Comparison of ENCODE assay signal across 17 cellular contexts in genomic region chr6:42805297-42805861, GRCh38. TPM values are rescaled to one million over a fixed set of nuclear protein-coding genes. Genes with fewer than 3 reads are reported as not detected.
A peak's percentile ranks its signal among the peaks of the same experiment; 100 is the strongest.
DNase-seq lines count a peak whose midpoint lies in the region; ATAC-seq, FAIRE-seq and TF ChIP-seq lines count a peak whose summit lies in the region.
"Had no signal": no experiment of that assay in that cellular context is flagged by ENCODE, and none has a peak within 500 bp of the region (broad histone marks: within the 10 kb centered on the region; RNA-seq: fewer than 3 reads in every experiment).

No MANE protein-coding gene starts in this region.

- no peaks in the 10 kb centered on the region for H3K27me3 ChIP-seq in CD8-positive, alpha-beta T cell (ENCODE audit: insufficient read depth, low read length)
- no peaks in the 10 kb centered on the region for H3K27me3 ChIP-seq in GM23338 (ENCODE audit: insufficient read depth)
- H3K27me3 ChIP-seq in small intestine (ENCODE audit: control insufficient read depth in 2 of 2, insufficient read depth in 2 of 2, low read length in 2 of 2): no peaks in the 10 kb centered on the region
- H3K27me3 ChIP-seq in heart right ventricle: no peaks in the 10 kb centered on the region

- no peaks in the 10 kb centered on the region for H3K9me3 ChIP-seq in CD8-positive, alpha-beta T cell (ENCODE audit: low read length)
- H3K9me3 ChIP-seq in small intestine (ENCODE audit: control insufficient read depth, low read depth): no peaks in the 10 kb centered on the region
- no peaks in the 10 kb centered on the region for H3K9me3 ChIP-seq in heart right ventricle

- 29 to 84% (median 39%) methylated on average over 7 of the region's 7 CpGs for WGBS in small intestine, 3 donors
- WGBS in heart right ventricle, 2 donors: 94 to 95% methylated on average over 7 of the region's 7 CpGs

- H2AFZ ChIP-seq in GM23338: no peak overlapping the region

- no peaks in the 10 kb centered on the region for H3K27me3 Mint-ChIP-seq in CD8-positive, alpha-beta T cell (ENCODE audit: low read depth)
- peaks cover 10% of the 10 kb centered on the region for H3K27me3 Mint-ChIP-seq in GM23338 (ENCODE audit: insufficient read depth, low read depth, poor library complexity)
- H3K27me3 Mint-ChIP-seq in effector memory CD8-positive, alpha-beta T cell: no peaks in the 10 kb centered on the region
- no peaks in the 10 kb centered on the region for H3K27me3 Mint-ChIP-seq in MCF 10A (ENCODE audit: insufficient read depth, unreplicated experiment)
- H3K27me3 Mint-ChIP-seq: B cell had no signal

- ATAC-seq in CD8-positive, alpha-beta T cell: no peak
- ATAC-seq in GM23338: no peak
- ATAC-seq in effector memory CD8-positive, alpha-beta T cell (replicated peaks): no peak
- ATAC-seq in HG02623 (IDR thresholded peaks at IDR 0.05; ENCODE audit: unreplicated experiment): no peak
- ATAC-seq in heart right ventricle: no peak

- no peak overlapping the region for H3K4me3 Mint-ChIP-seq in CD8-positive, alpha-beta T cell
- H3K4me3 Mint-ChIP-seq in GM23338 (no peak overlapping the region), MCF 10A (ENCODE audit: unreplicated experiment) (no peak overlapping the region)
- H3K4me3 Mint-ChIP-seq in effector memory CD8-positive, alpha-beta T cell: no peak overlapping the region
- H3K4me3 Mint-ChIP-seq: B cell had no signal

- H3K9me2 ChIP-seq in GM23338 (ENCODE audit: insufficient read depth): no peaks in the 10 kb centered on the region

- peaks cover 14% of the 10 kb centered on the region for H3K79me2 ChIP-seq in GM23338 (replicated peaks; ENCODE audit: insufficient read depth)

- no peaks in the 10 kb centered on the region for H3K9me3 Mint-ChIP-seq in CD8-positive, alpha-beta T cell
- no peaks in the 10 kb centered on the region for H3K9me3 Mint-ChIP-seq in GM23338
- H3K9me3 Mint-ChIP-seq in effector memory CD8-positive, alpha-beta T cell: no peaks in the 10 kb centered on the region
- H3K9me3 Mint-ChIP-seq in MCF 10A (ENCODE audit: unreplicated experiment): no peaks in the 10 kb centered on the region

- H3K27ac Mint-ChIP-seq in CD8-positive, alpha-beta T cell: peak overlapping the region; percentile 34
- no peak overlapping the region for H3K27ac Mint-ChIP-seq in GM23338
- H3K27ac Mint-ChIP-seq in effector memory CD8-positive, alpha-beta T cell: peak overlapping the region; percentile 3 to 60
- no peak overlapping the region for H3K27ac Mint-ChIP-seq in MCF 10A (ENCODE audit: low read depth, unreplicated experiment)
- H3K27ac Mint-ChIP-seq: B cell had no signal

- POLR2A ChIA-PET in CD8-positive, alpha-beta T cell (lab: Charles Lee): no interaction called here
- POLR2A ChIA-PET in MCF 10A (lab: Yijun Ruan, JAX): no interaction called here

- H3K36me3 Mint-ChIP-seq in CD8-positive, alpha-beta T cell: peaks cover 12% of the 10 kb centered on the region
- no peaks in the 10 kb centered on the region for H3K36me3 Mint-ChIP-seq in GM23338 (ENCODE audit: low read depth)
- peaks cover 20% of the 10 kb centered on the region for H3K36me3 Mint-ChIP-seq in effector memory CD8-positive, alpha-beta T cell (ENCODE audit: insufficient read depth)
- H3K36me3 Mint-ChIP-seq in MCF 10A (ENCODE audit: insufficient read depth, unreplicated experiment): no peaks in the 10 kb centered on the region

- no peak for DNase-seq in CD8-positive, alpha-beta T cell
- DNase-seq in GM23338 (ENCODE audit: low spot score) (no peak), small intestine (peak; percentile 54), MCF 10A (ENCODE audit: unreplicated experiment) (no peak), heart right ventricle (no peak)
- DNase-seq in effector memory CD8-positive, alpha-beta T cell: no peak
- DNase-seq: COR-L47, DMS153, HCEC 1CT, MM.1S, NCI-H1105 treated with DMSO at 0.1 percent for 48 hours, NCI-H2029, NCI-H2171 treated with DMSO at 0.1 percent for 48 hours, NCI-H524, OCI-M1 had no signal

- TF ChIP-seq CTCF in CD8-positive, alpha-beta T cell (IDR thresholded peaks at IDR 0.05): no peak
- TF ChIP-seq CTCF in GM23338 (conservative IDR thresholded peaks at IDR 0.05; ENCODE audit: low read depth in 2 of 2) (no peak), MCF 10A (IDR thresholded peaks at IDR 0.05; ENCODE audit: unreplicated experiment) (no peak), heart right ventricle (IDR thresholded peaks at IDR 0.05) (no peak)

- CTCF ChIA-PET in CD8-positive, alpha-beta T cell (lab: Charles Lee): interaction anchor here (0.8 kb wide), 1 partner anchor 24 kb away, joined by 3 read pairs; no protein-coding TSS in a partner anchor
- CTCF ChIA-PET in MCF 10A (lab: Yijun Ruan, JAX): no interaction called here

- H3K36me3 ChIP-seq in CD8-positive, alpha-beta T cell (ENCODE audit: insufficient read depth, low read length): no peaks in the 10 kb centered on the region
- H3K36me3 ChIP-seq in GM23338 (ENCODE audit: insufficient read depth) (no peaks in the 10 kb centered on the region), small intestine (ENCODE audit: control insufficient read depth in 2 of 2, insufficient read depth in 2 of 2, low read length in 2 of 2) (peaks cover 0 to 3% of the 10 kb centered on the region in 2 donors), heart right ventricle (peaks cover 0 to 10% (median 0%) of the 10 kb centered on the region in 9 donors)

- no peak for FAIRE-seq in small intestine (lab: Jason Lieb, UNC)

- H3K4me2 ChIP-seq in GM23338: no peak overlapping the region

- no peaks in the 10 kb centered on the region for H3F3A ChIP-seq in GM23338 (replicated peaks; ENCODE audit: low read depth)

- no peak overlapping the region for H3K27ac ChIP-seq in CD8-positive, alpha-beta T cell (ENCODE audit: low read depth, low read length)
- peak overlapping the region; percentile 46; the same call in 1 of the 2 replicates for H3K27ac ChIP-seq in GM23338 (ENCODE audit: low read depth)
- no peak overlapping the region for H3K27ac ChIP-seq in small intestine (ENCODE audit: low read depth in 1 of 2, low read length in 1 of 2)
- H3K27ac ChIP-seq in heart right ventricle: no peak overlapping the region

- H3K4me1 ChIP-seq in CD8-positive, alpha-beta T cell (ENCODE audit: insufficient read depth, low read length): no peaks in the 10 kb centered on the region
- H3K4me1 ChIP-seq in GM23338 (ENCODE audit: insufficient read depth) (no peaks in the 10 kb centered on the region), small intestine (ENCODE audit: control insufficient read depth in 2 of 2, insufficient read depth in 1 of 2, low read depth in 1 of 2, low read length in 1 of 2) (no peaks in the 10 kb centered on the region), heart right ventricle (peaks cover 0 to 45% (median 14%) of the 10 kb centered on the region in 9 donors)

- BruUV-seq in MCF 10A (replicated peaks; lab: Mats Ljungman, UMichigan): no TSS peak

- H4K20me1 ChIP-seq in GM23338 (replicated peaks; ENCODE audit: insufficient read depth): peaks cover 5% of the 10 kb centered on the region

- intact Hi-C loops in CD8-positive, alpha-beta T cell (cut with DNase I, micrococcal nuclease): no loop called here
- intact Hi-C loops in MCF 10A (cut with micrococcal nuclease) (no loop called here), heart right ventricle (cut with DNase I) (no loop called here)

- no peak overlapping the region for H3K4me3 ChIP-seq in CD8-positive, alpha-beta T cell (ENCODE audit: low read depth, low read length)
- no peak overlapping the region for H3K4me3 ChIP-seq in GM23338
- H3K4me3 ChIP-seq in small intestine (ENCODE audit: low read depth in 1 of 2, low read length in 2 of 2): no peak overlapping the region
- no peak overlapping the region for H3K4me3 ChIP-seq in heart right ventricle

- H3K4me1 Mint-ChIP-seq in CD8-positive, alpha-beta T cell (ENCODE audit: low read depth): peaks cover 21% of the 10 kb centered on the region
- H3K4me1 Mint-ChIP-seq in GM23338: no peaks in the 10 kb centered on the region; the same call in 2 of the 3 replicates
- peaks cover 13 to 40% of the 10 kb centered on the region in 2 donors for H3K4me1 Mint-ChIP-seq in effector memory CD8-positive, alpha-beta T cell (ENCODE audit: low read depth in 2 of 2)
- H3K4me1 Mint-ChIP-seq in MCF 10A (ENCODE audit: insufficient read depth, unreplicated experiment): peaks cover 5% of the 10 kb centered on the region

TF ChIP-seq in GM23338, 12 proteins besides CTCF, POLR2A, EP300 and RAD21 (continues in another document):
- no peak for TF ChIP-seq STAT1 (IDR thresholded peaks at IDR 0.05; ENCODE audit: unreplicated experiment)
- no peak for TF ChIP-seq JUNB (IDR thresholded peaks at IDR 0.05; ENCODE audit: unreplicated experiment)
- no peak for TF ChIP-seq ZNF114 (CRISPR knock-in tag; IDR thresholded peaks at IDR 0.05)
- TF ChIP-seq ZNF331 (CRISPR knock-in tag; IDR thresholded peaks at IDR 0.05; ENCODE audit: low read depth): no peak
- TF ChIP-seq POLR2AphosphoS5 (IDR thresholded peaks at IDR 0.05; ENCODE audit: low read depth): no peak

RNA-seq across cellular contexts. Expression of gene BICRAL, which starts 23.5 kb away (rescaled TPM):
- 10 to 100 TPM; 14.4 to 14.8 TPM for total RNA-seq in CD8-positive, alpha-beta T cell
- total RNA-seq in GM23338 (2014; rRNA removed; shearing (Covaris generic)): 11.0 and 11.7 TPM in 2 replicates
- 3.4 and 3.6 TPM in 2 replicates for polyA plus RNA-seq in GM23338 (2016; fragmentation: Nextera tagmentation; extraction: Ambion mirVana)
- 1 to 10 TPM; 3.2 to 5.1 (median 4.2) TPM for polyA plus RNA-seq in small intestine
- total RNA-seq in MCF 10A (2022): 8.4 and 9.8 TPM in 2 replicates
- 10 to 100 TPM; 10.7 to 15.7 (median 13.8) TPM for total RNA-seq in heart right ventricle
- 1 to 10 TPM; 2.7 to 3.5 TPM for polyA plus RNA-seq in heart right ventricle

RNA-seq across cellular contexts. Expression of gene TBCC, which starts 59.5 kb away (rescaled TPM):
- total RNA-seq in CD8-positive, alpha-beta T cell: 10 to 100 TPM; 70.5 to 74.1 TPM
- 45.0 and 59.5 TPM in 2 replicates for total RNA-seq in GM23338 (2014; rRNA removed; shearing (Covaris generic))
- polyA plus RNA-seq in GM23338 (2016; fragmentation: Nextera tagmentation; extraction: Ambion mirVana): 45.3 and 48.3 TPM in 2 replicates
- polyA plus RNA-seq in small intestine: 10 to 100 TPM; 23.8 to 30.0 (median 25.7) TPM
- 13.7 and 19.4 TPM in 2 replicates for total RNA-seq in MCF 10A (2022)
- total RNA-seq in heart right ventricle: 10 to 100 TPM in 9 of 10 donors, 1 to 10 TPM in 1; 9.8 to 16.1 (median 13.3) TPM
- polyA plus RNA-seq in heart right ventricle: 10 to 100 TPM; 17.1 to 22.4 TPM

Comparison
In these comparisons a context has a peak if more than half of its experiments do, and no peak if none do; other contexts are left out.
1. H3K27ac Mint-ChIP-seq: peak in CD8-positive, alpha-beta T cell (single experiment) and effector memory CD8-positive, alpha-beta T cell (2 of 2); none in GM23338 (single experiment) and MCF 10A (single experiment).